ENCODE assay signal across 8 cellular contexts in the genomic region with DNA sequence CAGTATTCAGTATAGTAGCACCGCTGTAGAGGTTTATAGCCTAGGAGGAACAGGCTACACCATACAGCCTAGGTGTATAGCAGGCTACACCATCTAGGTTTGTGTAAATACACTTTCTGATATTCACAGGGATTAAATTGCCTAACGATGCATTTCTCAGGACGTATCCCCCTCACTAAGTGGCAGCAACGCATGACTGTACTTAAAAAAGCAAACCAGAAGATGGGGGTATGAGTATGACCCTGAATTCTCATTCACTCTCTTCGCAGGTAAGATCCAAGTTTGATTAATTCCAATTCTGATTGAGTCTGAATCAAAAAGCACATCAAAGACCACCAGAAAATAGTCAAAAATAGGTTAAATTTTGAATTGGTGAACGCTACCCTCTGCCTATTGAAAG. TPM values are rescaled to one million over a fixed set of nuclear protein-coding genes. Genes with fewer than 3 reads are reported as not detected.
DNase-seq lines count a peak whose midpoint lies in the region; ATAC-seq and TF ChIP-seq lines count a peak whose summit lies in the region.

No MANE protein-coding gene starts in this region.

- no peaks in the 10 kb centered on the region for H3K9me2 ChIP-seq in Karpas-422 (replicated peaks; ENCODE audit: insufficient read depth, low read length)

- ATAC-seq in natural killer cell = no peak

- no peak overlapping the region for H2AFZ ChIP-seq in Karpas-422 (ENCODE audit: low read length)

- intact Hi-C loops in natural killer cell (cut with micrococcal nuclease) = no loop called here

- peak overlapping the region; percentile 78 to 93 (median 89) for H3K9ac ChIP-seq in BLaER1 treated with 17β-estradiol and CSF1 and Interleukin-3, amounts not matched to agents 10 nM and 100 nM
- H3K9ac ChIP-seq in Karpas-422 (ENCODE audit: low read length) = peak overlapping the region; percentile 86

- H3K4me1 Mint-ChIP-seq in natural killer cell = peaks cover 31 to 32% of the 10 kb centered on the region in 2 donors

- peaks cover 6 to 23% of the 10 kb centered on the region in 2 donors for H3K27me3 Mint-ChIP-seq in natural killer cell (ENCODE audit: low read depth in 2 of 2)

- H4K20me1 ChIP-seq in BLaER1 treated with 17β-estradiol and CSF1 and Interleukin-3, amounts not matched to agents 10 nM and 100 nM = peaks cover 0 to 11% (median 0%) of the 10 kb centered on the region in 11 experiments; a peak in 1 of 22 replicates
- H4K20me1 ChIP-seq in Karpas-422 (ENCODE audit: insufficient read depth, low read depth, low read length) = no peaks in the 10 kb centered on the region

- H3K36me3 ChIP-seq in BLaER1 treated with 17β-estradiol and CSF1 and Interleukin-3, amounts not matched to agents 10 nM and 100 nM = peaks cover 22 to 34% (median 24%) of the 10 kb centered on the region in 11 experiments
- peaks cover 39% of the 10 kb centered on the region for H3K36me3 ChIP-seq in Karpas-422 (ENCODE audit: insufficient read depth, low read length)

- H3K9me3 ChIP-seq in BLaER1 treated with 17β-estradiol and CSF1 and Interleukin-3, amounts not matched to agents 10 nM and 100 nM (replicated peaks in 1 of 11) = peaks cover 0 to 10% (median 3%) of the 10 kb centered on the region in 11 experiments; a peak in 13 of 22 replicates
- no peaks in the 10 kb centered on the region for H3K9me3 ChIP-seq in Karpas-422 (ENCODE audit: low read length)

- H3K4me2 ChIP-seq in BLaER1 treated with 17β-estradiol and CSF1 and Interleukin-3, amounts not matched to agents 10 nM and 100 nM = peak overlapping the region; percentile 84 to 98 (median 91)
- H3K4me2 ChIP-seq in Karpas-422 (ENCODE audit: low read depth, low read length, poor library complexity, severe bottlenecking) = peak overlapping the region; percentile 90

- H3K4me3 Mint-ChIP-seq in natural killer cell = peak overlapping the region; percentile 96

- POLR2A ChIA-PET in HEK293T (lab: Yijun Ruan, JAX) = no interaction called here

- H3K4me1 ChIP-seq in BLaER1 treated with 17β-estradiol and CSF1 and Interleukin-3, amounts not matched to agents 10 nM and 100 nM = peaks cover 20 to 25% (median 23%) of the 10 kb centered on the region in 10 experiments
- peaks cover 19% of the 10 kb centered on the region for H3K4me1 ChIP-seq in Karpas-422 (ENCODE audit: low read length)

- TF ChIP-seq CTCF in cardiac fibroblast (IDR thresholded peaks at IDR 0.05; ENCODE audit: low read depth, low read length) (no peak), natural killer cell (IDR thresholded peaks at IDR 0.05) (no peak)

- H3K4me3 ChIP-seq in BLaER1 treated with 17β-estradiol and CSF1 and Interleukin-3, amounts not matched to agents 10 nM and 100 nM = peak overlapping the region; percentile 75 to 93 (median 82)
- peak overlapping the region; percentile 88 for H3K4me3 ChIP-seq in Karpas-422 (ENCODE audit: low read length)
- peak overlapping the region; percentile 82 to 95 for H3K4me3 ChIP-seq in cardiac fibroblast (replicated peaks in 1 of 2; ENCODE audit: low read depth in 2 of 2, low read length in 2 of 2)

- no peaks in the 10 kb centered on the region for H3K9me3 Mint-ChIP-seq in natural killer cell

- peak overlapping the region; percentile 96 to 98 for H3K27ac Mint-ChIP-seq in natural killer cell

- H3K79me2 ChIP-seq in Karpas-422 (ENCODE audit: low read length) = peaks cover 58% of the 10 kb centered on the region

- no peaks in the 10 kb centered on the region for H3K27me3 ChIP-seq in BLaER1 treated with 17β-estradiol and CSF1 and Interleukin-3, amounts not matched to agents 10 nM and 100 nM
- H3K27me3 ChIP-seq in Karpas-422 (ENCODE audit: low read length) = no peaks in the 10 kb centered on the region

- H3K36me3 Mint-ChIP-seq in natural killer cell = peaks cover 6% of the 10 kb centered on the region

- DNase-seq in Karpas-422 = peak; percentile 53
- DNase-seq in cardiac fibroblast (ENCODE audit: low read depth in 2 of 2) = no peak
- no peak for DNase-seq in natural killer cell
- DNase-seq in SKM-1 treated with dmso at 0.1 percent for 144 hours (lab: John Stamatoyannopoulos, UW; ENCODE audit: unreplicated experiment) = no peak
- DNase-seq in HEK293T (ENCODE audit: extremely low spot score) = no peak
- no peak for DNase-seq in NCI-H526 treated with DMSO at 0.1 percent for 48 hours (lab: John Stamatoyannopoulos, UW)
- no peak for DNase-seq in dedifferentiated amniotic fluid mesenchymal stem cell (ENCODE audit: extremely low spot score)

- H3K27ac ChIP-seq in BLaER1 treated with 17β-estradiol and CSF1 and Interleukin-3, amounts not matched to agents 10 nM and 100 nM = peak overlapping the region; percentile 78 to 92 (median 89); a peak in 21 of 22 replicates
- peak overlapping the region; percentile 37; the same call in 1 of the 2 replicates for H3K27ac ChIP-seq in Karpas-422 (ENCODE audit: low read length)

- CTCF ChIA-PET in HEK293T (lab: Yijun Ruan, JAX) = no interaction called here

TF ChIP-seq in HEK293T, 16 proteins besides CTCF, POLR2A, EP300 and RAD21:
- TF ChIP-seq SP1 (IDR thresholded peaks at IDR 0.05) = no peak
- TF ChIP-seq ZNF384 (IDR thresholded peaks at IDR 0.05) = no peak
- no peak for TF ChIP-seq TARDBP (IDR thresholded peaks at IDR 0.05)
- TF ChIP-seq CTBP1 (IDR thresholded peaks at IDR 0.05; ENCODE audit: borderline replicate concordance) = no peak
- TF ChIP-seq SUZ12 (IDR thresholded peaks at IDR 0.05) = no peak
- no peak for TF ChIP-seq ELF4 (IDR thresholded peaks at IDR 0.05)
- no peak for TF ChIP-seq BHLHE40 (IDR thresholded peaks at IDR 0.05; ENCODE audit: borderline replicate concordance)
- no peak for TF ChIP-seq ARNT (IDR thresholded peaks at IDR 0.05)
- TF ChIP-seq L3MBTL2 (conservative IDR thresholded peaks at IDR 0.05) = no peak
- TF ChIP-seq FOXM1 (IDR thresholded peaks at IDR 0.05; ENCODE audit: borderline replicate concordance) = no peak
- TF ChIP-seq FOXK2 (IDR thresholded peaks at IDR 0.05) = no peak

RNA-seq across cellular contexts. Expression of gene ORC5, which starts 1.0 kb away (rescaled TPM):
- 21.9 and 50.8 TPM in 2 replicates for total RNA-seq in Karpas-422 (2014; rRNA removed; shearing (Covaris generic); ENCODE audit: low replicate concordance)
- 10 to 100 TPM in 2 of 3 donors, 1 to 10 TPM in 1; 7.3 to 13.6 (median 11.8) TPM for total RNA-seq in natural killer cell
